Comparison of ENCODE assay signal across 30 cellular contexts in genomic region chr1:106889054-106889453, GRCh38.
"Had no signal": no experiment of that assay in that cellular context is flagged by ENCODE, and none has a peak within 500 bp of the region (broad histone marks: within the 10 kb centered on the region; RNA-seq: fewer than 3 reads in every experiment).

No MANE protein-coding gene starts in this region.

- H3K9me3 Mint-ChIP-seq: activated B cell treated with CpG ODN at 0.5 μM for 24 hours; activated CD8-positive, alpha-beta T cell treated with anti-CD3 and anti-CD28 coated beads for 36 hours; neural crest cell; stimulated activated naive B cell treated with anti-CD40 and anti-IgM and Interleukin-4, amounts not matched to agents 10 μg/mL and 1 μg/mL and 100 μg/mL, for 72 hours had no signal

- H3K4me3 Mint-ChIP-seq: activated B cell treated with CpG ODN at 0.5 μM for 24 hours; activated CD8-positive, alpha-beta T cell treated with anti-CD3 and anti-CD28 coated beads for 36 hours; activated T-cell treated with anti-CD3 and anti-CD28 coated beads, Interleukin-2, amount 50 U/mL, for 4 hours; activated T-helper 17 cell treated with anti-CD3 and anti-CD28 coated beads, Interleukin-2, amount 50 U/mL, for 72 hours; effector memory CD8-positive, alpha-beta T cell; mesothelial cell of epicardium; naive B cell; neural crest cell; stimulated activated naive B cell treated with anti-CD40 and anti-IgM and Interleukin-4, amounts not matched to agents 10 μg/mL and 1 μg/mL and 100 μg/mL, for 72 hours had no signal

- H3K4me2 ChIP-seq: smooth muscle cell had no signal

- H3K27ac Mint-ChIP-seq: activated B cell treated with CpG ODN at 0.5 μM for 24 hours; activated CD8-positive, alpha-beta T cell treated with anti-CD3 and anti-CD28 coated beads for 36 hours; activated T-helper 17 cell treated with anti-CD3 and anti-CD28 coated beads, Interleukin-2, amount 50 U/mL, for 72 hours; effector memory CD8-positive, alpha-beta T cell; mesothelial cell of epicardium; naive B cell; stimulated activated naive B cell treated with anti-CD40 and anti-IgM and Interleukin-4, amounts not matched to agents 10 μg/mL and 1 μg/mL and 100 μg/mL, for 72 hours had no signal

- H3K36me3 ChIP-seq: brain microvascular endothelial cell, heart left ventricle, right atrium auricular region, stomach, thyroid gland, upper lobe of left lung, vagina had no signal

- H3K4me3 ChIP-seq: heart left ventricle, psoas muscle, right atrium auricular region, smooth muscle cell, stomach, thyroid gland, upper lobe of left lung, vagina had no signal

- H3K27ac ChIP-seq: brain microvascular endothelial cell, heart left ventricle, parathyroid adenoma, psoas muscle, right atrium auricular region, stomach, thyroid gland, upper lobe of left lung, vagina had no signal

- H3K36me3 Mint-ChIP-seq: mesothelial cell of epicardium; naive B cell; stimulated activated naive B cell treated with anti-CD40 and anti-IgM and Interleukin-4, amounts not matched to agents 10 μg/mL and 1 μg/mL and 100 μg/mL, for 72 hours had no signal

- H3K9ac ChIP-seq: parathyroid adenoma had no signal

- H3K27me3 Mint-ChIP-seq: activated B cell treated with CpG ODN at 0.5 μM for 24 hours; activated CD8-positive, alpha-beta T cell treated with anti-CD3 and anti-CD28 coated beads for 36 hours; activated T-helper 17 cell treated with anti-CD3 and anti-CD28 coated beads, Interleukin-2, amount 50 U/mL, for 72 hours; effector memory CD8-positive, alpha-beta T cell had no signal

- H3K4me1 ChIP-seq: heart left ventricle, parathyroid adenoma, psoas muscle, right atrium auricular region, stomach, thyroid gland, upper lobe of left lung, vagina had no signal

- H2AFZ ChIP-seq: parathyroid adenoma had no signal

- DNase-seq: activated B cell treated with CpG ODN at 0.5 μM for 24 hours; activated CD4-positive, alpha-beta T cell treated with anti-CD3 and anti-CD28 coated beads, Interleukin-2, amount 50 U/mL, for 1 hour; activated CD8-positive, alpha-beta T cell treated with anti-CD3 and anti-CD28 coated beads for 36 hours; activated gamma-delta T cell treated with Interleukin-2 at 50 U/mL for 16 hours; activated naive CD4-positive, alpha-beta T cell treated with anti-CD3 and anti-CD28 coated beads, Interleukin-2, amount 50 U/mL, for 16 hours; activated T-cell treated with anti-CD3 and anti-CD28 coated beads, Interleukin-2, amount 50 U/mL, for 4 hours; amniotic stem cell; brain microvascular endothelial cell; cortex of kidney; effector memory CD8-positive, alpha-beta T cell; foreskin fibroblast; heart left ventricle; hypothalamus; left cardiac atrium; mammary epithelial cell; naive B cell; occipital lobe; psoas muscle; stimulated activated CD4-positive, alpha-beta T cell treated with anti-CD3 and anti-CD28 coated beads, Interleukin-1b, Interleukin-23, amount 100 ng/mL, for 48 hours; stimulated activated naive B cell treated with anti-CD40 and anti-IgM and Interleukin-4, amounts not matched to agents 10 μg/mL and 1 μg/mL and 100 μg/mL, for 72 hours; stomach; thyroid gland; upper lobe of left lung had no signal

- H3K9me3 ChIP-seq: heart left ventricle, psoas muscle, right atrium auricular region, stomach, thyroid gland, upper lobe of left lung, vagina had no signal

- H3K4me1 Mint-ChIP-seq: activated B cell treated with CpG ODN at 0.5 μM for 24 hours; activated T-helper 17 cell treated with anti-CD3 and anti-CD28 coated beads, Interleukin-2, amount 50 U/mL, for 72 hours; mesothelial cell of epicardium; naive B cell; neural crest cell; stimulated activated naive B cell treated with anti-CD40 and anti-IgM and Interleukin-4, amounts not matched to agents 10 μg/mL and 1 μg/mL and 100 μg/mL, for 72 hours had no signal

- H3K27me3 ChIP-seq: brain microvascular endothelial cell, heart left ventricle, right atrium auricular region, stomach, thyroid gland, upper lobe of left lung, vagina had no signal

- H3K79me2 ChIP-seq: parathyroid adenoma had no signal
